1 cellular context compared by ENCODE assay signal in genomic region chr19:46634656-46635218, GRCh38.
TF ChIP-seq lines count a peak whose summit lies in the region.

No MANE protein-coding gene starts in this region.

TF ChIP-seq in GM12878, 131 proteins besides CTCF, POLR2A, EP300 and RAD21:
- no peak for TF ChIP-seq BMI1 (IDR thresholded peaks at IDR 0.05; ENCODE audit: borderline replicate concordance)
- TF ChIP-seq JUND (IDR thresholded peaks at IDR 0.05; ENCODE audit: low read depth, low read length), result no peak
- TF ChIP-seq ZNF384 (IDR thresholded peaks at IDR 0.05; ENCODE audit: borderline replicate concordance, low read depth, low read length), result no peak
- TF ChIP-seq, protein P1, sequence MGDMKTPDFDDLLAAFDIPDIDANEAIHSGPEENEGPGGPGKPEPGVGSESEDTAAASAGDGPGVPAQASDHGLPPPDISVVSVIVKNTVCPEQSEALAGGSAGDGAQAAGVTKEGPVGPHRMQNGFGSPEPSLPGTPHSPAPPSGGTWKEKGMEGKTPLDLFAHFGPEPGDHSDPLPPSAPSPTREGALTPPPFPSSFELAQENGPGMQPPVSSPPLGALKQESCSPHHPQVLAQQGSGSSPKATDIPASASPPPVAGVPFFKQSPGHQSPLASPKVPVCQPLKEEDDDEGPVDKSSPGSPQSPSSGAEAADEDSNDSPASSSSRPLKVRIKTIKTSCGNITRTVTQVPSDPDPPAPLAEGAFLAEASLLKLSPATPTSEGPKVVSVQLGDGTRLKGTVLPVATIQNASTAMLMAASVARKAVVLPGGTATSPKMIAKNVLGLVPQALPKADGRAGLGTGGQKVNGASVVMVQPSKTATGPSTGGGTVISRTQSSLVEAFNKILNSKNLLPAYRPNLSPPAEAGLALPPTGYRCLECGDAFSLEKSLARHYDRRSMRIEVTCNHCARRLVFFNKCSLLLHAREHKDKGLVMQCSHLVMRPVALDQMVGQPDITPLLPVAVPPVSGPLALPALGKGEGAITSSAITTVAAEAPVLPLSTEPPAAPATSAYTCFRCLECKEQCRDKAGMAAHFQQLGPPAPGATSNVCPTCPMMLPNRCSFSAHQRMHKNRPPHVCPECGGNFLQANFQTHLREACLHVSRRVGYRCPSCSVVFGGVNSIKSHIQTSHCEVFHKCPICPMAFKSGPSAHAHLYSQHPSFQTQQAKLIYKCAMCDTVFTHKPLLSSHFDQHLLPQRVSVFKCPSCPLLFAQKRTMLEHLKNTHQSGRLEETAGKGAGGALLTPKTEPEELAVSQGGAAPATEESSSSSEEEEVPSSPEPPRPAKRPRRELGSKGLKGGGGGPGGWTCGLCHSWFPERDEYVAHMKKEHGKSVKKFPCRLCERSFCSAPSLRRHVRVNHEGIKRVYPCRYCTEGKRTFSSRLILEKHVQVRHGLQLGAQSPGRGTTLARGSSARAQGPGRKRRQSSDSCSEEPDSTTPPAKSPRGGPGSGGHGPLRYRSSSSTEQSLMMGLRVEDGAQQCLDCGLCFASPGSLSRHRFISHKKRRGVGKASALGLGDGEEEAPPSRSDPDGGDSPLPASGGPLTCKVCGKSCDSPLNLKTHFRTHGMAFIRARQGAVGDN (IDR thresholded peaks at IDR 0.05), result no peak
- no peak for TF ChIP-seq SUPT20H (IDR thresholded peaks at IDR 0.05; ENCODE audit: borderline replicate concordance, control insufficient read depth, low read depth, low read length)
- TF ChIP-seq EGR1 (IDR thresholded peaks at IDR 0.05; ENCODE audit: borderline replicate concordance in 1 of 2, low read depth in 2 of 2, low read length in 2 of 2), result no peak
- no peak for TF ChIP-seq ATF7 (IDR thresholded peaks at IDR 0.05; ENCODE audit: low read depth)
- TF ChIP-seq BACH1 (IDR thresholded peaks at IDR 0.05; ENCODE audit: borderline replicate concordance), result no peak
- no peak for TF ChIP-seq YBX1 (IDR thresholded peaks at IDR 0.05)
- TF ChIP-seq ZBED1 (IDR thresholded peaks at IDR 0.05; ENCODE audit: borderline replicate concordance), result no peak
- TF ChIP-seq CUX1 (IDR thresholded peaks at IDR 0.05; ENCODE audit: insufficient replicate concordance, low read depth, low read length), result no peak
- TF ChIP-seq, protein P2, sequence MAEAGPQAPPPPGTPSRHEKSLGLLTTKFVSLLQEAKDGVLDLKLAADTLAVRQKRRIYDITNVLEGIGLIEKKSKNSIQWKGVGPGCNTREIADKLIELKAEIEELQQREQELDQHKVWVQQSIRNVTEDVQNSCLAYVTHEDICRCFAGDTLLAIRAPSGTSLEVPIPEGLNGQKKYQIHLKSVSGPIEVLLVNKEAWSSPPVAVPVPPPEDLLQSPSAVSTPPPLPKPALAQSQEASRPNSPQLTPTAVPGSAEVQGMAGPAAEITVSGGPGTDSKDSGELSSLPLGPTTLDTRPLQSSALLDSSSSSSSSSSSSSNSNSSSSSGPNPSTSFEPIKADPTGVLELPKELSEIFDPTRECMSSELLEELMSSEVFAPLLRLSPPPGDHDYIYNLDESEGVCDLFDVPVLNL (IDR thresholded peaks at IDR 0.05; ENCODE audit: low read depth, low read length), result no peak
- TF ChIP-seq USF2 (IDR thresholded peaks at IDR 0.05; ENCODE audit: borderline replicate concordance, low read depth, low read length), result no peak
